11 cellular contexts compared by ENCODE assay signal in the genomic region with DNA sequence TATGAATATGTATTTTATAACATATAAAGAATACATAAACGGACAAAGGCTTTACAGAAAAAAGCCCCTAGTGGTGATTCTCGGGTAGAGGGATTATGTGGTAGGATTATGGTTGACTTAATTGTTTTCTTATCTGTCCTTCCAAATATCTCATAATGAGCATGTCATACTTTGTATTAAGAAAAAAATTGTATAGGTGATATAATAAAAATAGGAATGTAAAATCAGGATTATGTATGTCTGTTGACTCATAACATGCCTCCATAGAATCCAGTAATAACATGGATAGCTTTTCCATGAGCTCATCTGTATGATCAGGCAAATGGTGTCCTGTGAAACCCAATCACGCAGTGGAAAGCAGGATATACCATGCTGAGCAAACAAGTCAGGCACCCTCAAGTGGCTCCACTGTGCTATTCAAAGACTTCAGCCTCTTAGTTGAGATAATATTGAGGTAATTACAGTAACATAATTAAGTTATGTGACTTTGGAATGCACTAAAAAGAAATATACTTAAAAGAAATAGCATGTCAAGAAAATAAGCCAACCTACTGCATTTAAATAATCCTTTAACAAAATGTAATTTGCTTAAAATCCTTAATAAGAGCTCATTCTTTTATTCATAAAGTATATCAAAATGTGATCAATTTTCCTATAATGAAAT. TPM values are rescaled to one million over a fixed set of nuclear protein-coding genes. Genes with fewer than 3 reads are reported as not detected.
DNase-seq lines count a peak whose midpoint lies in the region; ATAC-seq and TF ChIP-seq lines count a peak whose summit lies in the region.
"Had no signal": no experiment of that assay in that cellular context is flagged by ENCODE, and none has a peak within 500 bp of the region (broad histone marks: within the 10 kb centered on the region; RNA-seq: fewer than 3 reads in every experiment).

No MANE protein-coding gene starts in this region.

- DNase-seq in AG10803 (ENCODE audit: low read depth) = peak; percentile 6
- DNase-seq in HCEC 1CT = peak; percentile 54
- DNase-seq in RWPE1 (ENCODE audit: low spot score) = peak; percentile 64
- DNase-seq in germinal center (ENCODE audit: low spot score) = peak; percentile 20
- no peak for DNase-seq in NCI-H2107 treated with DMSO at 0.1 percent for 48 hours (lab: John Stamatoyannopoulos, UW; ENCODE audit: unreplicated experiment)
- no peak for DNase-seq in prostate gland (ENCODE audit: low spot score)
- DNase-seq: activated CD8-positive, alpha-beta memory T cell treated with anti-CD3 and anti-CD28 coated beads, Interleukin-2, amount 10 ng/mL, durations not matched to agents 7 days and 5 days had no signal

- no peak for TF ChIP-seq POLR2A in prostate gland (IDR thresholded peaks at IDR 0.05)

- intact Hi-C loops in prostate gland (cut with DNase I) = no loop called here

- no peaks in the 10 kb centered on the region for H3K36me3 ChIP-seq in prostate gland
- H3K36me3 ChIP-seq: thyroid gland had no signal

- H3K9me3 ChIP-seq in prostate gland = no peaks in the 10 kb centered on the region
- H3K9me3 ChIP-seq: thyroid gland had no signal

- TF ChIP-seq CTCF in AG10803 (conservative IDR thresholded peaks at IDR 0.05; ENCODE audit: low read length) (no peak; the same call in 1 of the 2 replicates), RWPE1 (conservative IDR thresholded peaks at IDR 0.05; ENCODE audit: low read depth) (peak; percentile 36), prostate gland (IDR thresholded peaks at IDR 0.05) (no peak)

- ATAC-seq in HG02973 (IDR thresholded peaks at IDR 0.05; ENCODE audit: unreplicated experiment) (no peak), GM21360 (IDR thresholded peaks at IDR 0.05; ENCODE audit: unreplicated experiment) (no peak)
- ATAC-seq: activated CD8-positive, alpha-beta memory T cell treated with anti-CD3 and anti-CD28 coated beads, Interleukin-2, amount 10 ng/mL, durations not matched to agents 7 days and 5 days had no signal

- peaks cover 8% of the 10 kb centered on the region for H3K4me1 ChIP-seq in prostate gland (replicated peaks)

- no peak overlapping the region for H3K27ac ChIP-seq in RWPE1
- H3K27ac ChIP-seq in prostate gland = no peak overlapping the region
- H3K27ac ChIP-seq: skin epidermis had no signal

- no peaks in the 10 kb centered on the region for H3K27me3 ChIP-seq in prostate gland (replicated peaks; ENCODE audit: insufficient read depth)
- H3K27me3 ChIP-seq: thyroid gland had no signal

- H3K4me3 ChIP-seq in AG10803 (ENCODE audit: low read length) = no peak overlapping the region
- no peak overlapping the region for H3K4me3 ChIP-seq in prostate gland
- H3K4me3 ChIP-seq: skin epidermis, thyroid gland had no signal

- 61% methylated on average over 3 of the region's 3 CpGs for WGBS in prostate gland

- POLR2A ChIA-PET in RWPE1 (lab: Yijun Ruan, JAX; ENCODE audit: low non-redundant PET) = interaction anchor here (0.6 kb wide), 1 partner anchor 313 kb away, joined by 3 read pairs; no protein-coding TSS in a partner anchor

- CTCF ChIA-PET in RWPE1 (lab: Yijun Ruan, JAX) = interaction anchor here (0.6 to 2.1 kb wide), 6 partner anchors 9 to 474 kb away, joined by 3 to 5 read pairs (median 4); no protein-coding TSS in a partner anchor

RNA-seq across cellular contexts. Expression of a gene that starts 39.6 kb away (rescaled TPM):
- 10 to 100 TPM; 28.9 to 35.6 TPM for total RNA-seq in prostate gland

RNA-seq across cellular contexts. Expression of a gene that starts 50.1 kb away (rescaled TPM):
- 10 to 100 TPM; 23.5 to 24.4 TPM for total RNA-seq in prostate gland

Comparison
In these comparisons a context has a peak if more than half of its experiments do, and no peak if none do; other contexts are left out.
1. DNase-seq: peak in AG10803 (single experiment), HCEC 1CT (single experiment), RWPE1 (single experiment) and germinal center (single experiment); none in NCI-H2107 treated with DMSO at 0.1 percent for 48 hours (single experiment) and prostate gland (single experiment).